ENCODE assay signal across 9 cellular contexts in the genomic region with DNA sequence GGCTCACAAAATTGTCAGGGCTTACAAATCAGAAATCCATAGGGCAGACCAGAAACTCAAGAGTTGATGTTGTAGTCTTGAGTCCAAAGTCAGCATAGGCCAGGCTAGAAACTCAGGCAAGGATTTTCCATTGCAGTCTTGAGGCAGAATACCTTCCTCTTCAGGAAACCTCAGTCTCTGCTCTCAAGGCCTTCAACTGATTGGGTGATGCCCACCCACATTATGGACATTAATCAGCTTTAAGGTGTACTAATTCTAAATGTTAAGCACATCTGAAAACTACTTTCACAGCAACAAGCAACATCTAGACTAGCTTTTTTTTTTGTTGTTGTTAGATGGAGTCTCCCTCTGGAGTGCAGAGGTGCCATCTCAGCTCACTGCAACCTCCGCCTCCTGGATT. TPM values are rescaled to one million over a fixed set of nuclear protein-coding genes. Genes with fewer than 3 reads are reported as not detected.
"Had no signal": no experiment of that assay in that cellular context is flagged by ENCODE, and none has a peak within 500 bp of the region (broad histone marks: within the 10 kb centered on the region; RNA-seq: fewer than 3 reads in every experiment).

No MANE protein-coding gene starts in this region.

- DNase-seq: GDM1, GF-D8 had no signal

- H3K4me3 ChIP-seq: GM12878 had no signal

- ATAC-seq: GM12878 had no signal

- FAIRE-seq: G401.6, GM12878, GM12891, GM12892, GM18507, GM19239 had no signal

RNA-seq across cellular contexts. Expression of a gene that starts 31.3 kb away (rescaled TPM):
- total RNA-seq: G401 had no signal

RNA-seq across cellular contexts. Expression of a gene that starts 54.9 kb away (rescaled TPM):
- total RNA-seq: G401, GM12878 had no signal
- polyA plus RNA-seq: GM12878 had no signal

RNA-seq across cellular contexts. Expression of a gene that starts 56.5 kb away (rescaled TPM):
- polyA plus RNA-seq: GM12878 had no signal
